9 cellular contexts compared by ENCODE assay signal in the genomic region with DNA sequence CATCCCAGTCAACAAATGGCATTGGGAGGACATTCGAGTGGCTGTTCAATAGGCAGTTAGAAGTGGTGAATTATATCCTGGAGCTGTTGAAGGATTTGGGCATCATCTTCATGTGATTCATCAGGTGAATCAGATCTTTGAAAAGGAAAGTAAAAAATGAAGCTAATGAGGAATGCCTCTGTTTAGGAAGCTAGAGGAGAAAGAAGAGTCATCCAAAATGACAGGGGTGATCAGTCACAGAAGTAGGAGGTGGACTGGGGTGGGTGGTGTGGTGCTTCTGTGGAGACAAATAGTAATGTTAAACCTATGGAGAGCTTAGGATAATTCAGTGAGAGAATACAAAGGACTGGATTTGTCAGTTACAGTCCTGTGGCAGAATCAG. TPM values are rescaled to one million over a fixed set of nuclear protein-coding genes. Genes with fewer than 3 reads are reported as not detected.
DNase-seq lines count a peak whose midpoint lies in the region; ATAC-seq, FAIRE-seq and TF ChIP-seq lines count a peak whose summit lies in the region.
"Had no signal": no experiment of that assay in that cellular context is flagged by ENCODE, and none has a peak within 500 bp of the region (broad histone marks: within the 10 kb centered on the region; RNA-seq: fewer than 3 reads in every experiment).

No MANE protein-coding gene starts in this region.

- POLR2A ChIA-PET in H1 (lab: Charles Lee; ENCODE audit: partially characterized antibody) = interaction anchor here (1.2 to 1.5 kb wide), 2 partner anchors 12 to 13 kb away, joined by 5 to 7 read pairs; no protein-coding TSS in a partner anchor

- H2BK5ac ChIP-seq in H1 (ENCODE audit: low read depth, low read length) = no peak overlapping the region

- H3K27me3 ChIP-seq in H1 (replicated peaks in 1 of 4; ENCODE audit: control insufficient read depth in 3 of 4, extremely low read depth in 1 of 4, insufficient read depth in 3 of 4, low read length in 3 of 4) = no peaks in the 10 kb centered on the region
- no peaks in the 10 kb centered on the region for H3K27me3 ChIP-seq in esophagus muscularis mucosa

- no peak overlapping the region for H4K91ac ChIP-seq in H1 (replicated peaks; ENCODE audit: insufficient read length, low read length)

- H4K8ac ChIP-seq in H1 (ENCODE audit: extremely low read depth, insufficient read depth, low read length) = no peak overlapping the region

- peaks cover 0 to 69% of the 10 kb centered on the region in 2 experiments; a peak in 3 of 4 replicates for H3K79me2 ChIP-seq in H1 (ENCODE audit: control insufficient read depth in 1 of 2, insufficient read depth in 2 of 2, low read length in 2 of 2)

- ATAC-seq in GM21360 (IDR thresholded peaks at IDR 0.05; ENCODE audit: unreplicated experiment) = no peak

- H3K79me1 ChIP-seq in H1 (ENCODE audit: low read depth, low read length) = peaks cover 2% of the 10 kb centered on the region; the same call in 1 of the 2 replicates

- no peak overlapping the region for H3K23ac ChIP-seq in H1 (ENCODE audit: insufficient read length)

- TF ChIP-seq RAD21 in H1 (IDR thresholded peaks at IDR 0.05 in 1 of 2, conservative IDR thresholded peaks at IDR 0.05 in 1 of 2; ENCODE audit: low read depth in 2 of 2, low read length in 2 of 2) = no peak

- H3K23me2 ChIP-seq in H1 (ENCODE audit: low read depth, low read length) = no peaks in the 10 kb centered on the region

- H2BK120ac ChIP-seq in H1 (replicated peaks; ENCODE audit: low read depth, low read length) = no peak overlapping the region

- no peak overlapping the region for H3K4me3 ChIP-seq in H1 (ENCODE audit: extremely low read depth in 1 of 4, insufficient read depth in 2 of 4, low read depth in 3 of 4, low read length in 4 of 4)
- no peak overlapping the region for H3K4me3 ChIP-seq in esophagus muscularis mucosa

- H2BK15ac ChIP-seq in H1 (ENCODE audit: low read length) = no peak overlapping the region

- TF ChIP-seq POLR2A in H1 (IDR thresholded peaks at IDR 0.05; ENCODE audit: control extremely low read depth in 1 of 2, low read depth in 2 of 2, low read length in 2 of 2) = no peak
- no peak for TF ChIP-seq POLR2A in esophagus muscularis mucosa (IDR thresholded peaks at IDR 0.05; ENCODE audit: low read depth)

- no peak for TF ChIP-seq EP300 in H1 (IDR thresholded peaks at IDR 0.05; ENCODE audit: borderline replicate concordance in 1 of 2, low read depth in 2 of 2, low read length in 2 of 2)
- no peak for TF ChIP-seq EP300 in esophagus muscularis mucosa (IDR thresholded peaks at IDR 0.05)

- H3K56ac ChIP-seq in H1 (replicated peaks; ENCODE audit: insufficient read length, low read depth, low read length) = no peak overlapping the region

- H3K4me1 ChIP-seq in H1 (replicated peaks in 1 of 4; ENCODE audit: control insufficient read depth in 3 of 4, insufficient read depth in 4 of 4, low read length in 3 of 4) (peaks cover 0 to 12% (median 5%) of the 10 kb centered on the region in 4 experiments; a peak in 4 of 7 replicates), esophagus muscularis mucosa (peaks cover 3 to 35% (median 22%) of the 10 kb centered on the region in 4 donors)

- no peak overlapping the region for H2BK12ac ChIP-seq in H1 (ENCODE audit: low read depth, low read length)

- peak; percentile 47 for DNase-seq in activated CD4-positive, alpha-beta T cell treated with anti-CD3 and anti-CD28 coated beads for 48 hours
- DNase-seq in activated CD4-positive, alpha-beta T cell treated with anti-CD3 and anti-CD28 coated beads, Interleukin-2, amount 50 U/mL, for 48 hours = no peak
- DNase-seq in RCC 7860 (ENCODE audit: low spot score) (peak; percentile 82), H1 (ENCODE audit: low read depth in 1 of 2, low spot score in 2 of 2) (no peak), DMS79 (lab: John Stamatoyannopoulos, UW) (no peak), esophagus muscularis mucosa (ENCODE audit: extremely low spot score) (no peak)
- DNase-seq in stimulated activated CD4-positive, alpha-beta T cell treated with anti-CD3 and anti-CD28 coated beads, Interleukin-4, amount 100 ng/mL, for 24 hours = peak; percentile 53
- DNase-seq: activated gamma-delta T cell treated with Interleukin-2 at 50 U/mL for 16 hours had no signal

- H3K4me2 ChIP-seq in H1 (ENCODE audit: insufficient read depth in 1 of 2, low read depth in 2 of 2, low read length in 2 of 2) = peak overlapping the region in 1 of 2 experiments; percentile 23; a peak in 1 of 4 replicates

- H3K18ac ChIP-seq in H1 (ENCODE audit: extremely low read depth, low read length) = no peak overlapping the region

- no peak overlapping the region for H4K5ac ChIP-seq in H1 (ENCODE audit: insufficient read length, low read depth, low read length)

- no peak for TF ChIP-seq CTCF in H1 (IDR thresholded peaks at IDR 0.05; ENCODE audit: control extremely low read depth in 1 of 3, insufficient read depth in 1 of 3, low read depth in 1 of 3, low read length in 3 of 3)
- TF ChIP-seq CTCF in esophagus muscularis mucosa (IDR thresholded peaks at IDR 0.05) = no peak

- no peak overlapping the region for H2AK5ac ChIP-seq in H1 (ENCODE audit: low read depth, low read length)

- peak overlapping the region; percentile 82; the same call in 1 of the 2 replicates for H2BK20ac ChIP-seq in H1 (ENCODE audit: low read length)

- H3K27ac ChIP-seq in H1 (ENCODE audit: low read depth, low read length) = no peak overlapping the region
- H3K27ac ChIP-seq in esophagus muscularis mucosa (replicated peaks in 1 of 4) = no peak overlapping the region

- H3K14ac ChIP-seq in H1 (ENCODE audit: insufficient read length) = no peak overlapping the region

- CTCF ChIA-PET in H1 (lab: Charles Lee; ENCODE audit: partially characterized antibody) = interaction anchor here (1.1 to 2.0 kb wide), 7 partner anchors 26 to 106 kb away, joined by 3 to 6 read pairs (median 5); no protein-coding TSS in a partner anchor

- FAIRE-seq in RCC 7860 (lab: Jason Lieb, UNC) (peak; percentile 83), H1 (lab: Jason Lieb, UNC) (no peak)

- peaks cover 0 to 2% of the 10 kb centered on the region in 2 experiments for H4K20me1 ChIP-seq in H1 (replicated peaks in 1 of 2; ENCODE audit: control insufficient read depth in 1 of 2, insufficient read depth in 2 of 2, low read length in 2 of 2)

- no peaks in the 10 kb centered on the region for H3K9me3 ChIP-seq in H1 (ENCODE audit: insufficient read depth in 2 of 2, low read depth in 1 of 2, low read length in 1 of 2)
- no peaks in the 10 kb centered on the region for H3K9me3 ChIP-seq in esophagus muscularis mucosa

- H3K36me3 ChIP-seq in H1 (ENCODE audit: control insufficient read depth in 2 of 4, insufficient read depth in 4 of 4, low read length in 3 of 4) (no peaks in the 10 kb centered on the region; a peak in 1 of 8 replicates), esophagus muscularis mucosa (no peaks in the 10 kb centered on the region)

- H3K9ac ChIP-seq in H1 (replicated peaks in 1 of 4; ENCODE audit: extremely low read depth in 1 of 4, low read depth in 3 of 4, low read length in 3 of 4) = no peak overlapping the region

- 69% methylated on average over 1 of the region's 1 CpG; no CpG with 5 or more reads in 1 of the 2 experiments for WGBS in H1 (ENCODE audit: extremely low coverage in 1 of 2, insufficient coverage in 1 of 2, insufficient read length in 1 of 2, insufficient replicate concordance in 2 of 2, low coverage in 1 of 2, low lambda C conversion rate in 2 of 2, missing lambda C conversion rate in 1 of 2), 2 experiments
- 79% methylated on average over 1 of the region's 1 CpG for WGBS in esophagus muscularis mucosa

- H3K4ac ChIP-seq in H1 (replicated peaks; ENCODE audit: insufficient read length, low read depth, low read length) = no peak overlapping the region

- intact Hi-C loops in esophagus muscularis mucosa (cut with DNase I) = no loop called here

- no peak overlapping the region for H2AFZ ChIP-seq in H1 (ENCODE audit: low read length)

TF ChIP-seq in H1, 55 proteins besides CTCF, POLR2A, EP300 and RAD21:
- TF ChIP-seq BRCA1 (IDR thresholded peaks at IDR 0.05; ENCODE audit: low read depth, low read length) (no peak), POU5F1 (IDR thresholded peaks at IDR 0.05; ENCODE audit: low read depth, low read length) (no peak), CHD2 (IDR thresholded peaks at IDR 0.05; ENCODE audit: low read length) (no peak), EGR1 (IDR thresholded peaks at IDR 0.05; ENCODE audit: borderline replicate concordance, low read depth, low read length) (no peak)

RNA-seq across cellular contexts. Expression of gene DIP2B, which starts 32.7 kb away (rescaled TPM):
- total RNA-seq in H1 (2021; fragmentation: NEBNext Ultra II Directional; extraction: Animal tissue kit (Norgen Biotek cat#: 25700)) = 26.8 and 29.6 TPM in 2 replicates
- polyA plus RNA-seq in H1 (2011; rRNA removed) = 10.3 and 11.1 TPM in 2 replicates
- polyA plus RNA-seq in H1 (2011; cell fraction: cytosol; rRNA removed) = 13.1 TPM
- 20.8 TPM for polyA plus RNA-seq in H1 (2011; cell fraction: nucleus; rRNA removed)
- polyA plus RNA-seq in H1 (2012, experiment 1 of 2) = 10.1 to 14.1 TPM (median 12.7 TPM) in 4 replicates
- 1.1 TPM for polyA plus RNA-seq in H1 (2012, experiment 2 of 2)
- polyA plus RNA-seq in H1 (2013, experiment 1 of 2) = 8.3 TPM
- 7.7 TPM for polyA plus RNA-seq in H1 (2013, experiment 2 of 2)
- polyA minus RNA-seq in H1 (2011; rRNA and poly(A)+ RNA removed) = 55.8 and 63.9 TPM in 2 replicates
- polyA minus RNA-seq in H1 (2011; cell fraction: cytosol; rRNA and poly(A)+ RNA removed) = 23.8 TPM
- polyA minus RNA-seq in H1 (2011; cell fraction: nucleus; rRNA and poly(A)+ RNA removed) = 33.5 TPM
- 10 to 100 TPM; 18.7 to 23.0 (median 20.6) TPM for total RNA-seq in esophagus muscularis mucosa

Comparison
In these comparisons a context has a peak if more than half of its experiments do, and no peak if none do; other contexts are left out.
1. DNase-seq: peak in activated CD4-positive, alpha-beta T cell treated with anti-CD3 and anti-CD28 coated beads for 48 hours (single experiment), RCC 7860 (single experiment) and stimulated activated CD4-positive, alpha-beta T cell treated with anti-CD3 and anti-CD28 coated beads, Interleukin-4, amount 100 ng/mL, for 24 hours (single experiment); none in activated CD4-positive, alpha-beta T cell treated with anti-CD3 and anti-CD28 coated beads, Interleukin-2, amount 50 U/mL, for 48 hours (0 of 2), H1 (0 of 2), DMS79 (single experiment) and esophagus muscularis mucosa (single experiment).